In genomic region chr5:171989276-171989675, GRCh38 we compare ENCODE assay signal across 1 cellular context.
A peak's percentile ranks its signal among the peaks of the same experiment; 100 is the strongest.
TF ChIP-seq lines count a peak whose summit lies in the region.

No MANE protein-coding gene starts in this region.

TF ChIP-seq in GM12878, 131 proteins besides CTCF, POLR2A, EP300 and RAD21 (continued from another document and continues in another):
- TF ChIP-seq USF2 (IDR thresholded peaks at IDR 0.05; ENCODE audit: borderline replicate concordance, low read depth, low read length) (no peak), SMAD5 (IDR thresholded peaks at IDR 0.05; ENCODE audit: low read depth) (no peak), MLLT1 (IDR thresholded peaks at IDR 0.05) (no peak), RELB (IDR thresholded peaks at IDR 0.05; ENCODE audit: low read depth) (peak; percentile 59; the same call in 1 of the 2 replicates), JUND (IDR thresholded peaks at IDR 0.05; ENCODE audit: low read depth, low read length) (peak; percentile 84), BCLAF1 (IDR thresholded peaks at IDR 0.05) (no peak), SUZ12 (IDR thresholded peaks at IDR 0.05; ENCODE audit: unreplicated experiment) (no peak), NFYA (IDR thresholded peaks at IDR 0.05; ENCODE audit: borderline replicate concordance, low read depth, low read length) (no peak), ZNF217 (IDR thresholded peaks at IDR 0.05) (peak; percentile 73; the same call in 1 of the 2 replicates), IRF4 (IDR thresholded peaks at IDR 0.05; ENCODE audit: low read depth, low read length) (peak; percentile 100), NR2F1 (conservative IDR thresholded peaks at IDR 0.05) (peak; percentile 75), HSF1 (IDR thresholded peaks at IDR 0.05; ENCODE audit: low read depth, low read length) (no peak), IKZF2 (IDR thresholded peaks at IDR 0.05) (peak; percentile 97 to 98), CBFB (IDR thresholded peaks at IDR 0.05; ENCODE audit: low read depth) (no peak), SMARCA5 (IDR thresholded peaks at IDR 0.05) (no peak), PML (IDR thresholded peaks at IDR 0.05; ENCODE audit: low read length) (peak; percentile 87), CBX3 (IDR thresholded peaks at IDR 0.05; ENCODE audit: borderline replicate concordance, low read depth) (no peak), JUNB (IDR thresholded peaks at IDR 0.05) (peak; percentile 100), ATF7 (IDR thresholded peaks at IDR 0.05; ENCODE audit: low read depth) (peak; percentile 59), TCF12 (IDR thresholded peaks at IDR 0.05; ENCODE audit: low read depth, low read length) (peak; percentile 28; the same call in 1 of the 2 replicates), IRF3 (IDR thresholded peaks at IDR 0.05) (no peak), E2F8 (IDR thresholded peaks at IDR 0.05; ENCODE audit: low read depth, partially characterized antibody) (no peak), IRF5 (IDR thresholded peaks at IDR 0.05; ENCODE audit: borderline replicate concordance) (no peak), MEF2A (IDR thresholded peaks at IDR 0.05; ENCODE audit: insufficient read depth, low read depth, low read length) (peak; percentile 80), SREBF1 (IDR thresholded peaks at IDR 0.05; ENCODE audit: low read length) (no peak), PKNOX1 (IDR thresholded peaks at IDR 0.05) (no peak), ZNF622 (IDR thresholded peaks at IDR 0.05) (no peak), CHD1 (IDR thresholded peaks at IDR 0.05; ENCODE audit: low read depth, low read length) (no peak), EGR1 (IDR thresholded peaks at IDR 0.05; ENCODE audit: borderline replicate concordance in 1 of 2, low read depth in 2 of 2, low read length in 2 of 2) (no peak), YBX1 (IDR thresholded peaks at IDR 0.05) (no peak), EZH2 (IDR thresholded peaks at IDR 0.05; ENCODE audit: borderline replicate concordance, control insufficient read depth, low read depth, low read length) (no peak), TBL1XR1 (IDR thresholded peaks at IDR 0.05; ENCODE audit: low read depth, low read length) (peak; percentile 61; the same call in 1 of the 2 replicates), FOS (IDR thresholded peaks at IDR 0.05; ENCODE audit: borderline replicate concordance, extremely low read depth, insufficient read length) (no peak), ZNF274 (IDR thresholded peaks at IDR 0.05; ENCODE audit: insufficient read depth, insufficient read length) (no peak), SP1 (IDR thresholded peaks at IDR 0.05; ENCODE audit: low read depth, low read length) (peak; percentile 46), HDGF (IDR thresholded peaks at IDR 0.05) (no peak), NFXL1 (IDR thresholded peaks at IDR 0.05; ENCODE audit: borderline replicate concordance) (no peak), HDAC6 (IDR thresholded peaks at IDR 0.05; ENCODE audit: unreplicated experiment) (no peak), NR2C1 (IDR thresholded peaks at IDR 0.05) (peak; percentile 31; the same call in 1 of the 2 replicates), E2F4 (IDR thresholded peaks at IDR 0.05; ENCODE audit: low read depth, low read length) (no peak), TAF1 (IDR thresholded peaks at IDR 0.05; ENCODE audit: borderline replicate concordance, low read depth, low read length) (no peak), ATF2 (IDR thresholded peaks at IDR 0.05; ENCODE audit: low read length) (peak; percentile 97), NRF1 (conservative IDR thresholded peaks at IDR 0.05; ENCODE audit: low read depth, low read length) (no peak), YY1 (IDR thresholded peaks at IDR 0.05; ENCODE audit: low read depth, low read length) (0 out of 2 replicates have a peak, but pooled peaks have one; percentile 19)
